In genomic region chr20:16366548-16366947, GRCh38 we compare ENCODE assay signal across 33 cellular contexts.
"Had no signal": no experiment of that assay in that cellular context is flagged by ENCODE, and none has a peak within 500 bp of the region (broad histone marks: within the 10 kb centered on the region; RNA-seq: fewer than 3 reads in every experiment).

No MANE protein-coding gene starts in this region.

- H3K9me3 ChIP-seq: adrenal gland, body of pancreas, breast epithelium had no signal

- DNase-seq: activated B cell treated with CpG ODN at 0.5 μM for 24 hours; activated CD4-positive, alpha-beta memory T cell treated with anti-CD3 and anti-CD28 coated beads for 36 hours; activated CD4-positive, alpha-beta T cell treated with anti-CD3 and anti-CD28 coated beads for 4 hours; activated CD4-positive, alpha-beta T cell treated with anti-CD3 and anti-CD28 coated beads, Interleukin-2, amount 10 ng/mL, durations not matched to agents 24 days and 14 days; activated CD4-positive, alpha-beta T cell treated with anti-CD3 and anti-CD28 coated beads, Interleukin-2, amount 50 U/mL, for 1 hour; activated CD4-positive, alpha-beta T cell treated with anti-CD3 and anti-CD28 coated beads, Interleukin-2, amount 50 U/mL, for 4 hours; activated CD4-positive, CD25-positive, alpha-beta regulatory T cell treated with anti-CD3 and anti-CD28 coated beads, Interleukin-2, amount 50 U/mL, for 72 hours; activated CD8-positive, alpha-beta memory T cell treated with anti-CD3 and anti-CD28 coated beads, Interleukin-2, amount 50 U/mL, for 4 hours; activated CD8-positive, alpha-beta T cell treated with anti-CD3 and anti-CD28 coated beads for 36 hours; activated effector memory CD4-positive, alpha-beta T cell treated with anti-CD3 and anti-CD28 coated beads, Interleukin-2, amount 50 U/mL, for 16 hours; activated gamma-delta T cell treated with Interleukin-2 at 50 U/mL for 16 hours; activated naive CD4-positive, alpha-beta T cell; activated naive CD4-positive, alpha-beta T cell treated with anti-CD3 and anti-CD28 coated beads for 36 hours; activated naive CD4-positive, alpha-beta T cell treated with anti-CD3 and anti-CD28 coated beads, Interleukin-2, amount 50 U/mL, for 16 hours; activated naive CD8-positive, alpha-beta T cell treated with anti-CD3 and anti-CD28 coated beads for 36 hours; activated T-cell treated with anti-CD3 and anti-CD28 coated beads for 4 hours; activated T-cell treated with anti-CD3 and anti-CD28 coated beads, Interleukin-2, amount 50 U/mL, for 1 hour; activated T-cell treated with anti-CD3 and anti-CD28 coated beads, Interleukin-2, amount 50 U/mL, for 4 hours; activated T-cell treated with anti-CD3 and anti-CD28 coated beads, Interleukin-2, amount 50 U/mL, for 72 hours; adrenal gland; amniotic stem cell; aorta; body of pancreas; brain microvascular endothelial cell; caudate nucleus; SW 1271; T-helper 1 cell; T-helper 2 cell; T-helper 9 cell had no signal

- H3K27ac ChIP-seq: adrenal gland, body of pancreas, brain microvascular endothelial cell, breast epithelium, VCaP had no signal

- H3K4me3 ChIP-seq: adrenal gland, body of pancreas, breast epithelium had no signal

- ATAC-seq: activated CD8-positive, alpha-beta T cell treated with anti-CD3 and anti-CD28 coated beads for 36 hours; activated naive CD4-positive, alpha-beta T cell treated with anti-CD3 and anti-CD28 coated beads, Interleukin-2, amount 50 U/mL, for 72 hours; activated T-cell treated with anti-CD3 and anti-CD28 coated beads, Interleukin-2, amount 50 U/mL, for 4 hours; activated T-cell treated with anti-CD3 and anti-CD28 coated beads, Interleukin-2, amount 50 U/mL, for 72 hours; activated T-helper 17 cell treated with anti-CD3 and anti-CD28 coated beads, Interleukin-2, amount 50 U/mL, for 72 hours; body of pancreas had no signal

- H3K4me1 ChIP-seq: adrenal gland, body of pancreas, breast epithelium had no signal

- H3K27me3 ChIP-seq: adrenal gland, body of pancreas, brain microvascular endothelial cell, breast epithelium had no signal

- H3K36me3 ChIP-seq: adrenal gland, brain microvascular endothelial cell had no signal
